Comparison of ENCODE assay signal across 19 cellular contexts in genomic region chr4:188437535-188437934, GRCh38.
"Had no signal": no experiment of that assay in that cellular context is flagged by ENCODE, and none has a peak within 500 bp of the region (broad histone marks: within the 10 kb centered on the region; RNA-seq: fewer than 3 reads in every experiment).

No MANE protein-coding gene starts in this region.

- H3K27me3 Mint-ChIP-seq: stimulated activated memory B cell treated with anti-CD40 and anti-IgM and Interleukin-4, amounts not matched to agents 10 μg/mL and 1 μg/mL and 100 μg/mL, for 72 hours had no signal

- H3K4me1 Mint-ChIP-seq: natural killer cell; stimulated activated memory B cell treated with anti-CD40 and anti-IgM and Interleukin-4, amounts not matched to agents 10 μg/mL and 1 μg/mL and 100 μg/mL, for 72 hours had no signal

- H3K4me3 Mint-ChIP-seq: natural killer cell; stimulated activated memory B cell treated with anti-CD40 and anti-IgM and Interleukin-4, amounts not matched to agents 10 μg/mL and 1 μg/mL and 100 μg/mL, for 72 hours had no signal

- H3K36me3 ChIP-seq: brain microvascular endothelial cell, lower lobe of right lung, ovary, spleen, thoracic aorta, upper lobe of left lung had no signal

- H3K27me3 ChIP-seq: brain microvascular endothelial cell, ovary, spleen, upper lobe of left lung had no signal

- H3K36me3 Mint-ChIP-seq: natural killer cell; stimulated activated memory B cell treated with anti-CD40 and anti-IgM and Interleukin-4, amounts not matched to agents 10 μg/mL and 1 μg/mL and 100 μg/mL, for 72 hours had no signal

- H3K9me3 ChIP-seq: lower lobe of right lung, ovary, thoracic aorta, upper lobe of left lung had no signal

- H3K4me3 ChIP-seq: lower lobe of right lung, ovary, spleen, thoracic aorta, upper lobe of left lung had no signal

- ATAC-seq: lower lobe of right lung; natural killer cell; stimulated activated memory B cell treated with anti-CD40 and anti-IgM and Interleukin-4, amounts not matched to agents 10 μg/mL and 1 μg/mL and 100 μg/mL, for 72 hours had no signal

- H3K4me1 ChIP-seq: lower lobe of right lung, spleen, upper lobe of left lung had no signal

- DNase-seq: activated CD4-positive, alpha-beta T cell treated with anti-CD3 and anti-CD28 coated beads, Interleukin-2, amount 50 U/mL, for 1 hour; activated CD4-positive, CD25-positive, alpha-beta regulatory T cell treated with anti-CD3 and anti-CD28 coated beads, Interleukin-2, amount 50 U/mL, for 72 hours; activated CD8-positive, alpha-beta memory T cell treated with anti-CD3 and anti-CD28 coated beads for 24 hours; activated CD8-positive, alpha-beta memory T cell treated with anti-CD3 and anti-CD28 coated beads, Interleukin-2, amount 50 U/mL, for 48 hours; activated effector memory CD4-positive, alpha-beta T cell treated with anti-CD3 and anti-CD28 coated beads, Interleukin-2, amount 50 U/mL, for 16 hours; activated naive CD4-positive, alpha-beta T cell treated with anti-CD3 and anti-CD28 coated beads, Interleukin-2, amount 50 U/mL, for 16 hours; activated T-cell treated with anti-CD3 and anti-CD28 coated beads, Interleukin-2, amount 50 U/mL, for 48 hours; aorta; brain microvascular endothelial cell; cerebellar nuclear complex; effector CD4-positive, alpha-beta T cell; lower lobe of right lung; natural killer cell; ovary; spleen; stimulated activated CD4-positive, alpha-beta T cell treated with anti-CD3 and anti-CD28 coated beads, Interleukin-4, amount 100 ng/mL, for 4 hours; upper lobe of left lung had no signal

- H3K27ac Mint-ChIP-seq: natural killer cell; stimulated activated memory B cell treated with anti-CD40 and anti-IgM and Interleukin-4, amounts not matched to agents 10 μg/mL and 1 μg/mL and 100 μg/mL, for 72 hours had no signal

- H3K27ac ChIP-seq: brain microvascular endothelial cell, lower lobe of right lung, ovary, spleen, thoracic aorta, upper lobe of left lung had no signal
